Comparison of ENCODE assay signal across 22 cellular contexts in genomic region chr2:71710805-71711469, GRCh38.
DNase-seq lines count a peak whose midpoint lies in the region; FAIRE-seq and TF ChIP-seq lines count a peak whose summit lies in the region.
"Had no signal": no experiment of that assay in that cellular context is flagged by ENCODE, and none has a peak within 500 bp of the region (broad histone marks: within the 10 kb centered on the region; RNA-seq: fewer than 3 reads in every experiment).

No MANE protein-coding gene starts in this region.

- no peaks in the 10 kb centered on the region for H3K9me3 ChIP-seq in ascending aorta
- no peaks in the 10 kb centered on the region for H3K9me3 ChIP-seq in liver (ENCODE audit: control insufficient read depth in 4 of 4, low read length in 3 of 4)
- H3K9me3 ChIP-seq in effector memory CD4-positive, alpha-beta T cell (ENCODE audit: control insufficient read depth, low read length), result no peaks in the 10 kb centered on the region
- H3K9me3 ChIP-seq: BE2C, HAP-1 had no signal

- H3K4me3 ChIP-seq in ascending aorta (no peak overlapping the region), liver (ENCODE audit: low read depth in 1 of 3, low read length in 3 of 3) (no peak overlapping the region)
- H3K4me3 ChIP-seq in effector memory CD4-positive, alpha-beta T cell (ENCODE audit: insufficient read depth, low read depth, low read length, poor library complexity, severe bottlenecking), result no peak overlapping the region
- H3K4me3 ChIP-seq: GM23248, HAP-1 had no signal

- peak; percentile 65 for FAIRE-seq in urothelium cell line (lab: Jason Lieb, UNC)
- FAIRE-seq: GM19239 had no signal

- H3K36me3 ChIP-seq in ascending aorta (no peaks in the 10 kb centered on the region), liver (ENCODE audit: control insufficient read depth in 4 of 4, insufficient read depth in 3 of 4, low read depth in 1 of 4, low read length in 3 of 4) (no peaks in the 10 kb centered on the region)
- no peaks in the 10 kb centered on the region for H3K36me3 ChIP-seq in effector memory CD4-positive, alpha-beta T cell (ENCODE audit: control insufficient read depth, insufficient read depth, low read length)
- H3K36me3 ChIP-seq: BE2C, HAP-1 had no signal

- H3K9ac ChIP-seq in liver (ENCODE audit: low read depth in 1 of 2, low read length in 2 of 2), result no peak overlapping the region
- H3K9ac ChIP-seq: GM23248, KMS-11 had no signal

- H3K4me1 ChIP-seq in ascending aorta (peaks cover 15 to 40% of the 10 kb centered on the region in 2 donors), liver (ENCODE audit: control insufficient read depth in 4 of 4, insufficient read depth in 4 of 4, low read length in 3 of 4) (peaks cover 0 to 6% (median 2%) of the 10 kb centered on the region in 4 donors)
- no peaks in the 10 kb centered on the region for H3K4me1 ChIP-seq in effector memory CD4-positive, alpha-beta T cell (ENCODE audit: control insufficient read depth, insufficient read depth, low read length, poor library complexity, severe bottlenecking)
- H3K4me1 ChIP-seq: BE2C, HAP-1 had no signal

- TF ChIP-seq RAD21 in liver (IDR thresholded peaks at IDR 0.05), result no peak

- TF ChIP-seq CTCF in ascending aorta (IDR thresholded peaks at IDR 0.05) (no peak), liver (IDR thresholded peaks at IDR 0.05; ENCODE audit: low read depth, low read length, missing input control) (no peak)

- H3K27me3 ChIP-seq in ascending aorta, result no peaks in the 10 kb centered on the region
- no peaks in the 10 kb centered on the region for H3K27me3 ChIP-seq in liver (ENCODE audit: control insufficient read depth in 4 of 4, insufficient read depth in 4 of 4, low read length in 3 of 4)
- H3K27me3 ChIP-seq in effector memory CD4-positive, alpha-beta T cell (replicated peaks; ENCODE audit: control insufficient read depth, insufficient read depth, low read length, poor library complexity, severe bottlenecking), result no peaks in the 10 kb centered on the region
- H3K27me3 ChIP-seq: BE2C had no signal

- 26% methylated on average over 11 of the region's 11 CpGs for WGBS in liver

- H3K27ac ChIP-seq in ascending aorta (peak overlapping the region; percentile 35 to 55), liver (ENCODE audit: low read depth in 1 of 2, low read length in 2 of 2) (no peak overlapping the region)
- no peak overlapping the region for H3K27ac ChIP-seq in effector memory CD4-positive, alpha-beta T cell (ENCODE audit: insufficient read depth, low read length, poor library complexity, severe bottlenecking)
- H3K27ac ChIP-seq: 22Rv1, GM23248, KMS-11, RWPE1 had no signal

- intact Hi-C loops in ascending aorta (cut with DNase I), result no loop called here

- peak; percentile 30 for DNase-seq in activated effector memory CD4-positive, alpha-beta T cell treated with anti-CD3 and anti-CD28 coated beads, Interleukin-2, amount 50 U/mL, for 16 hours
- no peak for DNase-seq in activated effector memory CD4-positive, alpha-beta T cell treated with Interleukin-2 at 50 U/mL for 16 hours
- DNase-seq in ascending aorta (ENCODE audit: low spot score in 2 of 2) (no peak), urothelium cell line (ENCODE audit: low spot score) (peak; percentile 35), epidermal melanocyte (ENCODE audit: insufficient read length, low spot score) (no peak)
- DNase-seq in effector memory CD4-positive, alpha-beta T cell, result no peak
- DNase-seq in stimulated activated CD4-positive, alpha-beta T cell treated with anti-CD3 and anti-CD28 coated beads, Interleukin-4, amount 100 ng/mL, for 1 hour, result no peak
- DNase-seq: BE2C; CD4-positive, CD25-positive, alpha-beta regulatory T cell; DMS153; GDM1; NCI-H1417 treated with DMSO at 0.1 percent for 48 hours; NCI-H187 treated with DMSO at 0.1 percent for 48 hours; NCI-H526; SIG-M5 had no signal

TF ChIP-seq in liver, 16 proteins besides CTCF, POLR2A, EP300 and RAD21:
- TF ChIP-seq FOXA2 (IDR thresholded peaks at IDR 0.05) (no peak), RXRA (IDR thresholded peaks at IDR 0.05) (peak; percentile 46 to 69), NR2F2 (IDR thresholded peaks at IDR 0.05) (peak; percentile 34), SP1 (IDR thresholded peaks at IDR 0.05) (no peak), HNF4A (conservative IDR thresholded peaks at IDR 0.05) (peak; percentile 51 to 69)

Comparison
In these comparisons a context has a peak if more than half of its experiments do, and no peak if none do; other contexts are left out.
1. DNase-seq: peak in activated effector memory CD4-positive, alpha-beta T cell treated with anti-CD3 and anti-CD28 coated beads, Interleukin-2, amount 50 U/mL, for 16 hours (single experiment) and urothelium cell line (single experiment); none in activated effector memory CD4-positive, alpha-beta T cell treated with Interleukin-2 at 50 U/mL for 16 hours (single experiment), ascending aorta (0 of 2), effector memory CD4-positive, alpha-beta T cell (0 of 3), stimulated activated CD4-positive, alpha-beta T cell treated with anti-CD3 and anti-CD28 coated beads, Interleukin-4, amount 100 ng/mL, for 1 hour (single experiment) and epidermal melanocyte (single experiment).
2. H3K27ac ChIP-seq: peak in ascending aorta (2 of 2); none in liver (0 of 2) and effector memory CD4-positive, alpha-beta T cell (single experiment).